ENCODE assay signal across 17 cellular contexts in genomic region chr10:98301664-98302319, GRCh38. TPM values are rescaled to one million over a fixed set of nuclear protein-coding genes. Genes with fewer than 3 reads are reported as not detected.
DNase-seq lines count a peak whose midpoint lies in the region; ATAC-seq and TF ChIP-seq lines count a peak whose summit lies in the region.
"Had no signal": no experiment of that assay in that cellular context is flagged by ENCODE, and none has a peak within 500 bp of the region (broad histone marks: within the 10 kb centered on the region; RNA-seq: fewer than 3 reads in every experiment).

No MANE protein-coding gene starts in this region.

- peaks cover 11% of the 10 kb centered on the region for H3K27me3 Mint-ChIP-seq in glutamatergic neuron (ENCODE audit: unreplicated experiment)
- peaks cover 8 to 43% (median 25%) of the 10 kb centered on the region in 5 donors for H3K27me3 Mint-ChIP-seq in naive thymus-derived CD4-positive, alpha-beta T cell

- no peak overlapping the region for H3K9ac ChIP-seq in BLaER1
- H3K9ac ChIP-seq in BLaER1 treated with 17β-estradiol and CSF1 and Interleukin-3, amounts not matched to agents 10 nM and 100 nM = no peak overlapping the region
- H3K9ac ChIP-seq: GM23248, SK-N-SH had no signal

- peak overlapping the region; percentile 57 for H3K4me3 Mint-ChIP-seq in glutamatergic neuron (ENCODE audit: unreplicated experiment)
- no peak overlapping the region for H3K4me3 Mint-ChIP-seq in naive thymus-derived CD4-positive, alpha-beta T cell
- H3K4me3 Mint-ChIP-seq: HFFc6 had no signal

- peak overlapping the region; percentile 66 for H3K4me2 ChIP-seq in BLaER1
- peak overlapping the region in 9 of 11 experiments; percentile 34 to 74 (median 66); a peak in 17 of 22 replicates for H3K4me2 ChIP-seq in BLaER1 treated with 17β-estradiol and CSF1 and Interleukin-3, amounts not matched to agents 10 nM and 100 nM
- H3K4me2 ChIP-seq: SK-N-SH had no signal

- ATAC-seq in GM18907 (IDR thresholded peaks at IDR 0.05; ENCODE audit: unreplicated experiment) = no peak
- ATAC-seq in naive thymus-derived CD4-positive, alpha-beta T cell = no peak
- ATAC-seq: PC-3 had no signal

- H3K4me1 Mint-ChIP-seq in glutamatergic neuron (ENCODE audit: low read depth, unreplicated experiment) = peaks cover 46% of the 10 kb centered on the region
- no peaks in the 10 kb centered on the region for H3K4me1 Mint-ChIP-seq in naive thymus-derived CD4-positive, alpha-beta T cell

- peaks cover 9% of the 10 kb centered on the region for H3K9me3 Mint-ChIP-seq in glutamatergic neuron (ENCODE audit: unreplicated experiment)
- H3K9me3 Mint-ChIP-seq in naive thymus-derived CD4-positive, alpha-beta T cell = peaks cover 0 to 4% (median 0%) of the 10 kb centered on the region in 11 donors
- H3K9me3 Mint-ChIP-seq: HFFc6 had no signal

- no peak for TF ChIP-seq CTCF in glutamatergic neuron (IDR thresholded peaks at IDR 0.05; ENCODE audit: partially characterized antibody, unreplicated experiment)

- POLR2A ChIA-PET in naive thymus-derived CD4-positive, alpha-beta T cell (lab: Charles Lee) = no interaction called here

- peak overlapping the region; percentile 85 for H3K27ac Mint-ChIP-seq in glutamatergic neuron (ENCODE audit: unreplicated experiment)
- H3K27ac Mint-ChIP-seq in naive thymus-derived CD4-positive, alpha-beta T cell = no peak overlapping the region
- H3K27ac Mint-ChIP-seq: HFFc6 had no signal

- H3K27ac ChIP-seq in BLaER1 = no peak overlapping the region
- no peak overlapping the region for H3K27ac ChIP-seq in BLaER1 treated with 17β-estradiol and CSF1 and Interleukin-3, amounts not matched to agents 10 nM and 100 nM
- no peak overlapping the region for H3K27ac ChIP-seq in naive thymus-derived CD4-positive, alpha-beta T cell (ENCODE audit: low read depth, low read length)
- H3K27ac ChIP-seq: GM23248 had no signal

- no peaks in the 10 kb centered on the region for H3K36me3 ChIP-seq in BLaER1
- no peaks in the 10 kb centered on the region for H3K36me3 ChIP-seq in BLaER1 treated with 17β-estradiol and CSF1 and Interleukin-3, amounts not matched to agents 10 nM and 100 nM
- H3K36me3 ChIP-seq in naive thymus-derived CD4-positive, alpha-beta T cell (ENCODE audit: control insufficient read depth in 2 of 3, insufficient read depth in 3 of 3, low read length in 3 of 3) = no peaks in the 10 kb centered on the region
- H3K36me3 ChIP-seq: BE2C had no signal

- no peak overlapping the region for H3K4me3 ChIP-seq in BLaER1
- H3K4me3 ChIP-seq in BLaER1 treated with 17β-estradiol and CSF1 and Interleukin-3, amounts not matched to agents 10 nM and 100 nM = no peak overlapping the region
- no peak overlapping the region for H3K4me3 ChIP-seq in naive thymus-derived CD4-positive, alpha-beta T cell (ENCODE audit: low read length)
- H3K4me3 ChIP-seq: GM23248 had no signal

- DNase-seq in NCI-H2171 (lab: John Stamatoyannopoulos, UW) = peak; percentile 62
- DNase-seq in glutamatergic neuron = peak; percentile 47
- DNase-seq in iPS-NIHi7 (ENCODE audit: extremely low spot score) = no peak
- DNase-seq in naive thymus-derived CD4-positive, alpha-beta T cell = no peak
- DNase-seq: BE2C, DMS53, HFFc6, NCI-H187, NCI-H510A treated with DMSO at 0.1 percent for 48 hours, PC-3, SK-N-SH had no signal

- peaks cover 48% of the 10 kb centered on the region for H3K4me1 ChIP-seq in BLaER1
- H3K4me1 ChIP-seq in BLaER1 treated with 17β-estradiol and CSF1 and Interleukin-3, amounts not matched to agents 10 nM and 100 nM = peaks cover 7 to 52% (median 30%) of the 10 kb centered on the region in 10 experiments; a peak in 17 of 20 replicates
- no peaks in the 10 kb centered on the region for H3K4me1 ChIP-seq in naive thymus-derived CD4-positive, alpha-beta T cell (ENCODE audit: control insufficient read depth in 2 of 2, insufficient read depth in 2 of 2, low read length in 2 of 2)
- H3K4me1 ChIP-seq: BE2C had no signal

- CTCF ChIA-PET in naive thymus-derived CD4-positive, alpha-beta T cell (lab: Charles Lee) = no interaction called here

- intact Hi-C loops in naive thymus-derived CD4-positive, alpha-beta T cell (cut with micrococcal nuclease) = no loop called here

- H3K27me3 ChIP-seq in BLaER1 = no peaks in the 10 kb centered on the region
- H3K27me3 ChIP-seq in BLaER1 treated with 17β-estradiol and CSF1 and Interleukin-3, amounts not matched to agents 10 nM and 100 nM = no peaks in the 10 kb centered on the region
- H3K27me3 ChIP-seq in naive thymus-derived CD4-positive, alpha-beta T cell (ENCODE audit: control insufficient read depth in 2 of 2, insufficient read depth in 2 of 2, low read length in 2 of 2) = no peaks in the 10 kb centered on the region
- H3K27me3 ChIP-seq: BE2C had no signal

- peaks cover 10% of the 10 kb centered on the region for H3K9me3 ChIP-seq in BLaER1
- H3K9me3 ChIP-seq in BLaER1 treated with 17β-estradiol and CSF1 and Interleukin-3, amounts not matched to agents 10 nM and 100 nM (replicated peaks in 1 of 11) = peaks cover 0 to 12% (median 6%) of the 10 kb centered on the region in 11 experiments; a peak in 6 of 22 replicates
- no peaks in the 10 kb centered on the region for H3K9me3 ChIP-seq in naive thymus-derived CD4-positive, alpha-beta T cell (ENCODE audit: control insufficient read depth in 2 of 3, low read length in 3 of 3)
- H3K9me3 ChIP-seq: BE2C, SK-N-SH had no signal

- H3K36me3 Mint-ChIP-seq in glutamatergic neuron (ENCODE audit: unreplicated experiment) = peaks cover 14% of the 10 kb centered on the region
- H3K36me3 Mint-ChIP-seq in naive thymus-derived CD4-positive, alpha-beta T cell = peaks cover 0 to 4% (median 0%) of the 10 kb centered on the region in 5 donors

- H4K20me1 ChIP-seq in BLaER1 = no peaks in the 10 kb centered on the region
- H4K20me1 ChIP-seq in BLaER1 treated with 17β-estradiol and CSF1 and Interleukin-3, amounts not matched to agents 10 nM and 100 nM = no peaks in the 10 kb centered on the region

RNA-seq across cellular contexts. Expression of gene LOXL4, which starts 33.8 kb away (rescaled TPM):
- 6.1 TPM for total RNA-seq in glutamatergic neuron (ENCODE audit: unreplicated experiment)
- not detected for total RNA-seq in naive thymus-derived CD4-positive, alpha-beta T cell
- not detected for polyA plus RNA-seq in naive thymus-derived CD4-positive, alpha-beta T cell
- total RNA-seq: HT1080; T-helper 1 cell treated with Interleukin-12 subunit alpha and Interleukin-12 subunit beta and Interleukin-4 antibody, amounts not matched to agents 30 ng/mL and 1 ng/mL, for 36 hours had no signal

Comparison
In these comparisons a context has a peak if more than half of its experiments do, and no peak if none do; other contexts are left out.
1. DNase-seq: peak in NCI-H2171 (single experiment) and glutamatergic neuron (single experiment); none in iPS-NIHi7 (single experiment) and naive thymus-derived CD4-positive, alpha-beta T cell (0 of 9).